In genomic region chr6:163777379-163777686, GRCh38 we compare ENCODE assay signal across 1 cellular context.
TF ChIP-seq lines count a peak whose summit lies in the region.

No MANE protein-coding gene starts in this region.

TF ChIP-seq in K562, 482 proteins besides CTCF, POLR2A, EP300 and RAD21 (continued from another document):
- TF ChIP-seq CTCFL (IDR thresholded peaks at IDR 0.05; ENCODE audit: borderline replicate concordance, insufficient read depth, low read depth, low read length, poor library complexity, severe bottlenecking) (no peak), NCOR1 (IDR thresholded peaks at IDR 0.05) (peak; percentile 100), GATA2 (CRISPR knock-in tag; IDR thresholded peaks at IDR 0.05) (peak; percentile 99), ZNF12 (CRISPR knock-in tag; IDR thresholded peaks at IDR 0.05) (no peak), SPI1 (IDR thresholded peaks at IDR 0.05; ENCODE audit: borderline replicate concordance, low read depth, low read length) (peak; percentile 57; the same call in 1 of the 2 replicates), FOXK2 (conservative IDR thresholded peaks at IDR 0.05 in 1 of 2, IDR thresholded peaks at IDR 0.05 in 1 of 2; ENCODE audit: low read depth in 2 of 2) (peak; percentile 86 to 88), LEF1 (IDR thresholded peaks at IDR 0.05) (peak; percentile 98), ZNF134 (CRISPR knock-in tag; conservative IDR thresholded peaks at IDR 0.05) (0 out of 2 replicates have a peak, but pooled peaks have one; percentile 2), RBM22 (IDR thresholded peaks at IDR 0.05; ENCODE audit: low read depth, low read length, poor library complexity, severe bottlenecking) (no peak), ATF7 (IDR thresholded peaks at IDR 0.05) (peak; percentile 87), L3MBTL2 (IDR thresholded peaks at IDR 0.05) (peak; percentile 46; the same call in 1 of the 2 replicates), MEIS2 (IDR thresholded peaks at IDR 0.05; ENCODE audit: partially characterized antibody) (peak; percentile 92), NFYB (IDR thresholded peaks at IDR 0.05; ENCODE audit: extremely low read depth, insufficient read length) (no peak), MECOM (CRISPR knock-in tag; IDR thresholded peaks at IDR 0.05) (peak; percentile 76; the same call in 1 of the 2 replicates), SMAD4 (CRISPR knock-in tag; conservative IDR thresholded peaks at IDR 0.05) (peak; percentile 99), ZBTB33 (CRISPR knock-in tag; IDR thresholded peaks at IDR 0.05) (peak; percentile 72), CLOCK (CRISPR knock-in tag; IDR thresholded peaks at IDR 0.05; ENCODE audit: borderline replicate concordance) (peak; percentile 26; the same call in 1 of the 2 replicates), LCOR (CRISPR knock-in tag; IDR thresholded peaks at IDR 0.05) (peak; percentile 95), ZNF280A (IDR thresholded peaks at IDR 0.05; ENCODE audit: low read depth, partially characterized antibody) (no peak), ETV6 (IDR thresholded peaks at IDR 0.05; ENCODE audit: borderline replicate concordance in 1 of 2, low read depth in 2 of 2, low read length in 1 of 2) (peak in 1 of 2 experiments; percentile 81; a peak in 2 of 4 replicates), ETV6 (CRISPR knock-in tag; IDR thresholded peaks at IDR 0.05; ENCODE audit: borderline replicate concordance) (no peak), HLTF (IDR thresholded peaks at IDR 0.05) (peak; percentile 94), NCOA2 (IDR thresholded peaks at IDR 0.05; ENCODE audit: partially characterized antibody in 2 of 2) (peak; percentile 89 to 94), VEZF1 (CRISPR knock-in tag; IDR thresholded peaks at IDR 0.05) (peak; percentile 99), FOSL1 (tag; conservative IDR thresholded peaks at IDR 0.05) (peak; percentile 85), AFF1 (IDR thresholded peaks at IDR 0.05; ENCODE audit: low read depth in 1 of 2, partially characterized antibody in 2 of 2) (peak in 1 of 2 experiments; percentile 92), NCOA1 (IDR thresholded peaks at IDR 0.05; ENCODE audit: low read depth) (peak; percentile 95), FOXM1 (IDR thresholded peaks at IDR 0.05; ENCODE audit: low read depth) (peak; percentile 99), FOXM1 (CRISPR knock-in tag; IDR thresholded peaks at IDR 0.05; ENCODE audit: low read depth) (no peak)
TF ChIP-seq in K562: peak in this region for 180.
